Comparison of ENCODE assay signal across 2 cellular contexts in genomic region chr6:123788319-123788718, GRCh38.
TF ChIP-seq lines count a peak whose summit lies in the region.

No MANE protein-coding gene starts in this region.

TF ChIP-seq in SK-N-SH, 30 proteins besides CTCF, POLR2A, EP300 and RAD21 (continued from another document):
- TF ChIP-seq NFIC (IDR thresholded peaks at IDR 0.05; ENCODE audit: borderline replicate concordance) (no peak), MXI1 (IDR thresholded peaks at IDR 0.05; ENCODE audit: low read depth, low read length) (no peak), IRF3 (IDR thresholded peaks at IDR 0.05; ENCODE audit: low read depth, low read length) (no peak), USF2 (IDR thresholded peaks at IDR 0.05; ENCODE audit: borderline replicate concordance, low read depth, low read length) (no peak), SMC3 (IDR thresholded peaks at IDR 0.05; ENCODE audit: low read depth, low read length) (no peak), ELF1 (IDR thresholded peaks at IDR 0.05) (no peak), CHD2 (IDR thresholded peaks at IDR 0.05; ENCODE audit: low read length, partially characterized antibody) (no peak), RFX5 (IDR thresholded peaks at IDR 0.05; ENCODE audit: low read length) (no peak), ZBTB33 (IDR thresholded peaks at IDR 0.05; ENCODE audit: borderline replicate concordance, low read depth) (no peak), MEF2A (IDR thresholded peaks at IDR 0.05; ENCODE audit: borderline replicate concordance, low read depth) (no peak), RCOR1 (IDR thresholded peaks at IDR 0.05; ENCODE audit: low read length) (no peak)

TF ChIP-seq in SK-N-SH treated with all-trans-retinoic acid at 6 μM for 48 hours, 23 proteins besides CTCF, POLR2A, EP300 and RAD21 (continued from another document):
- no peak for TF ChIP-seq ZNF70 (CRISPR knock-in tag; IDR thresholded peaks at IDR 0.05)
- no peak for TF ChIP-seq GLIS3 (CRISPR knock-in tag; IDR thresholded peaks at IDR 0.05)
- no peak for TF ChIP-seq OSR1 (CRISPR knock-in tag; IDR thresholded peaks at IDR 0.05)
- no peak for TF ChIP-seq TCF4 (CRISPR knock-in tag; IDR thresholded peaks at IDR 0.05; ENCODE audit: borderline replicate concordance)
- no peak for TF ChIP-seq TSHZ2 (CRISPR knock-in tag; IDR thresholded peaks at IDR 0.05)
- TF ChIP-seq ISL1 (CRISPR knock-in tag; IDR thresholded peaks at IDR 0.05): no peak
- TF ChIP-seq POU6F1 (CRISPR knock-in tag; IDR thresholded peaks at IDR 0.05; ENCODE audit: borderline replicate concordance, low read depth): no peak
- no peak for TF ChIP-seq ZNF565 (CRISPR knock-in tag; conservative IDR thresholded peaks at IDR 0.05; ENCODE audit: low read depth)
- TF ChIP-seq ZC3H10 (CRISPR knock-in tag; IDR thresholded peaks at IDR 0.05): no peak
- no peak for TF ChIP-seq ZNF8 (CRISPR knock-in tag; IDR thresholded peaks at IDR 0.05)
TF ChIP-seq in SK-N-SH treated with all-trans-retinoic acid at 6 μM for 48 hours: peak in this region for 0.
